Comparison of ENCODE assay signal across 8 cellular contexts in genomic region chr3:44729384-44729910, GRCh38. TPM values are rescaled to one million over a fixed set of nuclear protein-coding genes. Genes with fewer than 3 reads are reported as not detected.
DNase-seq lines count a peak whose midpoint lies in the region; ATAC-seq and TF ChIP-seq lines count a peak whose summit lies in the region.

Gene ZNF501 (plus strand): TSS chr3:44729635. CDS start chr3:44734422, 4,787 bp downstream.

- no peak for TF ChIP-seq EP300 in gastroesophageal sphincter (IDR thresholded peaks at IDR 0.05)

- H3K36me3 ChIP-seq in gastroesophageal sphincter (peaks cover 0 to 40% of the 10 kb centered on the region in 2 donors), neuron (ENCODE audit: insufficient read depth, low read length) (peaks cover 39% of the 10 kb centered on the region)

- TF ChIP-seq POLR2A in GM19099 (IDR thresholded peaks at IDR 0.05; ENCODE audit: extremely low read depth, insufficient read length, low read depth), result peak; percentile 36
- TF ChIP-seq POLR2A in gastroesophageal sphincter (IDR thresholded peaks at IDR 0.05), result peak; percentile 24 to 29

- peak within 1 kb of the TSS; percentile 99 for H2AFZ ChIP-seq in neuron (ENCODE audit: low read depth, low read length)

- no peak for TF ChIP-seq CTCF in AG09309 (IDR thresholded peaks at IDR 0.05; ENCODE audit: control insufficient read depth, insufficient read depth, low read depth, low read length, missing control alignments)
- TF ChIP-seq CTCF in gastroesophageal sphincter (IDR thresholded peaks at IDR 0.05), result peak in 1 of 4 experiments; percentile 31

- DNase-seq in AG09309 (ENCODE audit: low read depth) (peak; percentile 49), HT-29 (ENCODE audit: low spot score) (peak; percentile 82), RKO (ENCODE audit: low spot score) (peak; percentile 89)
- peak; percentile 40 to 70 (median 54) for DNase-seq in activated naive CD4-positive, alpha-beta T cell (lab: John Stamatoyannopoulos, UW)
- DNase-seq in stimulated activated naive CD8-positive, alpha-beta T cell treated with anti-CD3 and anti-CD28 coated beads, Interleukin-15, amount 100 ng/mL, for 72 hours, result peak; percentile 88 to 91

- no peaks in the 10 kb centered on the region for H3K27me3 Mint-ChIP-seq in stimulated activated naive CD8-positive, alpha-beta T cell treated with anti-CD3 and anti-CD28 coated beads, Interleukin-15, amount 100 ng/mL, for 72 hours

- peaks cover 16% of the 10 kb centered on the region for H3K4me1 Mint-ChIP-seq in stimulated activated naive CD8-positive, alpha-beta T cell treated with anti-CD3 and anti-CD28 coated beads, Interleukin-15, amount 100 ng/mL, for 72 hours

- peak within 1 kb of the TSS; percentile 99 to 100 for H3K4me3 Mint-ChIP-seq in stimulated activated naive CD8-positive, alpha-beta T cell treated with anti-CD3 and anti-CD28 coated beads, Interleukin-15, amount 100 ng/mL, for 72 hours

- H3K4me3 ChIP-seq in AG09309 (ENCODE audit: control insufficient read depth, low read depth, low read length) (peak within 1 kb of the TSS; percentile 75), gastroesophageal sphincter (peak within 1 kb of the TSS; percentile 71 to 84), neuron (ENCODE audit: low read length) (peak within 1 kb of the TSS; percentile 88)

- no peaks in the 10 kb centered on the region for H3K27me3 ChIP-seq in gastroesophageal sphincter
- no peaks in the 10 kb centered on the region for H3K27me3 ChIP-seq in neuron (ENCODE audit: insufficient read depth, low read length)

- H3K4me1 ChIP-seq in gastroesophageal sphincter (peaks cover 0 to 13% (median 6%) of the 10 kb centered on the region in 3 donors), neuron (ENCODE audit: insufficient read depth, low read length) (peaks cover 6% of the 10 kb centered on the region)

- H3K27ac ChIP-seq in gastroesophageal sphincter, result peak within 1 kb of the TSS in 3 of 4 donors; percentile 70 to 76 (median 74)

- 0 to 2% methylated on average over 3 to 9 of the region's 46 CpGs for WGBS in gastroesophageal sphincter (ENCODE audit: low coverage in 1 of 2), 2 donors

- H3K9me3 ChIP-seq in gastroesophageal sphincter (peaks cover 0 to 69% (median 3%) of the 10 kb centered on the region in 3 donors), neuron (ENCODE audit: low read length) (peaks cover 50% of the 10 kb centered on the region)

- peak; percentile 99 for ATAC-seq in gastroesophageal sphincter
- ATAC-seq in stimulated activated naive CD8-positive, alpha-beta T cell treated with anti-CD3 and anti-CD28 coated beads, Interleukin-15, amount 100 ng/mL, for 72 hours, result peak; percentile 100

- H3K27ac Mint-ChIP-seq in stimulated activated naive CD8-positive, alpha-beta T cell treated with anti-CD3 and anti-CD28 coated beads, Interleukin-15, amount 100 ng/mL, for 72 hours, result peak within 1 kb of the TSS; percentile 55 to 95

- H3K9me3 Mint-ChIP-seq in stimulated activated naive CD8-positive, alpha-beta T cell treated with anti-CD3 and anti-CD28 coated beads, Interleukin-15, amount 100 ng/mL, for 72 hours, result peaks cover 57 to 76% of the 10 kb centered on the region in 2 donors

RNA-seq across cellular contexts. Expression of gene ZNF501, which starts in this region (rescaled TPM):
- total RNA-seq in HT-29 (2014; rRNA removed; shearing (Covaris generic)), result 0.08 and 4.8 TPM in 2 replicates
- 10 to 100 TPM in 1 of 4 donors, 1 to 10 TPM in 3; 7.0 to 16.3 (median 9.0) TPM for total RNA-seq in gastroesophageal sphincter

Comparison
In these comparisons a context has a peak if more than half of its experiments do, and no peak if none do; other contexts are left out.
1. Peak in every context shown above with its lines: DNase-seq, ATAC-seq, H3K4me3 ChIP-seq and H3K27ac ChIP-seq.